16 cellular contexts compared by ENCODE assay signal in genomic region chr4:124177647-124178425, GRCh38.
DNase-seq lines count a peak whose midpoint lies in the region; ATAC-seq and TF ChIP-seq lines count a peak whose summit lies in the region.
"Had no signal": no experiment of that assay in that cellular context is flagged by ENCODE, and none has a peak within 500 bp of the region (broad histone marks: within the 10 kb centered on the region; RNA-seq: fewer than 3 reads in every experiment).

No MANE protein-coding gene starts in this region.

- no peak overlapping the region for H3K4me3 ChIP-seq in astrocyte of the spinal cord (ENCODE audit: low read depth, low read length)
- H3K4me3 ChIP-seq in adrenal gland: no peak overlapping the region
- H3K4me3 ChIP-seq: gastroesophageal sphincter, left lung, neural progenitor cell, SK-N-MC, vagina had no signal

- TF ChIP-seq CTCF in astrocyte of the spinal cord (IDR thresholded peaks at IDR 0.05; ENCODE audit: low read depth, low read length) (no peak), adrenal gland (IDR thresholded peaks at IDR 0.05) (no peak)

- no peak for TF ChIP-seq POLR2A in adrenal gland (IDR thresholded peaks at IDR 0.05)

- in situ Hi-C loops in ACHN (cut with HindIII; ENCODE audit: low pct_ligation_motif_present, low pct_unique_long_range_greater_than_20kb, low sequenced_read_pairs): no loop called here
- in situ Hi-C loops in astrocyte of the spinal cord (cut with HindIII; ENCODE audit: low sequenced_read_pairs): no loop called here

- no peaks in the 10 kb centered on the region for H3K9me3 ChIP-seq in adrenal gland (replicated peaks in 1 of 3)
- H3K9me3 ChIP-seq: gastroesophageal sphincter, left lung, vagina had no signal

- H3K4me1 ChIP-seq in adrenal gland (replicated peaks in 1 of 2): no peaks in the 10 kb centered on the region
- H3K4me1 ChIP-seq: gastroesophageal sphincter, left lung, neural progenitor cell had no signal

- no peak overlapping the region for H3K27ac ChIP-seq in adrenal gland
- H3K27ac ChIP-seq: gastroesophageal sphincter, left lung, neural progenitor cell, SK-N-MC, vagina had no signal

- intact Hi-C loops in adrenal gland (cut with DNase I): no loop called here

- WGBS in adrenal gland, 4 donors: 81 to 89% (median 87%) methylated on average over 4 of the region's 4 CpGs

- DNase-seq in ACHN (peak; percentile 19), HS-5 (ENCODE audit: low read depth) (peak; percentile 44), astrocyte of the spinal cord (ENCODE audit: low read depth, low spot score) (peak; percentile 79), glomerular visceral epithelial cell (ENCODE audit: extremely low spot score) (peak; percentile 13), adrenal gland (no peak), NCI-H2107 (lab: John Stamatoyannopoulos, UW) (no peak), hippocampal formation (lab: John Stamatoyannopoulos, UW) (no peak)
- DNase-seq: activated CD4-positive, CD25-positive, alpha-beta regulatory T cell; activated T-cell treated with anti-CD3 and anti-CD28 coated beads, Interleukin-2, amount 50 U/mL, for 4 hours; left lung; NCI-H510A treated with DMSO at 0.1 percent for 48 hours had no signal

- no peaks in the 10 kb centered on the region for H3K36me3 ChIP-seq in adrenal gland (replicated peaks in 1 of 2)
- H3K36me3 ChIP-seq: gastroesophageal sphincter, left lung, neural progenitor cell, vagina had no signal

- no peak for ATAC-seq in GM21786 (IDR thresholded peaks at IDR 0.05; ENCODE audit: unreplicated experiment)
- ATAC-seq: activated T-cell treated with anti-CD3 and anti-CD28 coated beads, Interleukin-2, amount 50 U/mL, for 4 hours; gastroesophageal sphincter; left lung had no signal

- no peaks in the 10 kb centered on the region for H3K27me3 ChIP-seq in adrenal gland
- H3K27me3 ChIP-seq: gastroesophageal sphincter, left lung, neural progenitor cell, vagina had no signal

Comparison
In these comparisons a context has a peak if more than half of its experiments do, and no peak if none do; other contexts are left out.
1. DNase-seq: peak in ACHN (single experiment), HS-5 (single experiment), astrocyte of the spinal cord (single experiment) and glomerular visceral epithelial cell (single experiment); none in adrenal gland (0 of 7), NCI-H2107 (single experiment) and hippocampal formation (0 of 2).